ENCODE assay signal across 22 cellular contexts in the genomic region with DNA sequence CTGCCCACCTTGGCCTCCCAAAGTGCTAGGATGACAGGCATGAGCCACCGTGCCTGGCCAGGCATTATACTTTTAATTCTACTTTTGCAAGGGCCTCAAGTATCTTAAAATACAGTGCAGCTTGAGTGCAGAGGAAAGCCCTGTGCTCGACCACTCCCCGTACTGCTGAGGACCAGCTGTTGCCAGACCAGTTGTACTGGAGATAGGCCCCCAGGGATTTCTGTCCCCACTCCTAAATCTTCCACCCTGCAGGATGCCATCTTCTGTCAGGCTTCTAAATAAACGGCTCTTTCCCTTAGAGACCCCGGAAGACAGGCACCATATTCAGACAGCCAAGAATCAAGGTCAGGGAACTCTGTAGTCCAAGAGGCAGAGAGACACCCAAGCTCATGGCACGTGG.
"Had no signal": no experiment of that assay in that cellular context is flagged by ENCODE, and none has a peak within 500 bp of the region (broad histone marks: within the 10 kb centered on the region; RNA-seq: fewer than 3 reads in every experiment).

No MANE protein-coding gene starts in this region.

- H3K27ac ChIP-seq: brain microvascular endothelial cell, coronary artery, dorsolateral prefrontal cortex, gastroesophageal sphincter, right atrium auricular region, tibial nerve had no signal

- H3K4me3 ChIP-seq: coronary artery, dorsolateral prefrontal cortex, gastroesophageal sphincter, right atrium auricular region, tibial nerve had no signal

- DNase-seq: activated CD4-positive, alpha-beta T cell treated with anti-CD3 and anti-CD28 coated beads, Interleukin-2, amount 50 U/mL, for 4 hours; activated effector memory CD4-positive, alpha-beta T cell treated with anti-CD3 and anti-CD28 coated beads, Interleukin-2, amount 50 U/mL, for 16 hours; activated naive CD4-positive, alpha-beta T cell treated with anti-CD3 and anti-CD28 coated beads for 36 hours; activated T-cell treated with anti-CD3 and anti-CD28 coated beads for 4 hours; amniotic stem cell; brain microvascular endothelial cell; effector memory CD4-positive, alpha-beta T cell; erythroblast; hypothalamus; immature natural killer cell; midbrain; natural killer cell; stimulated activated CD4-positive, alpha-beta T cell treated with anti-CD3 and anti-CD28 coated beads, Interleukin-15, amount 100 ng/mL, for 24 hours; stimulated activated CD4-positive, alpha-beta T cell treated with anti-CD3 and anti-CD28 coated beads, Interleukin-2, amount 100 ng/mL, for 24 hours; stimulated activated naive CD4-positive, alpha-beta T cell treated with Interleukin-2 at 50 U/mL for 16 hours; T1000 had no signal

- ATAC-seq: activated CD4-positive, alpha-beta T cell treated with anti-CD3 and anti-CD28 coated beads for 36 hours; gastroesophageal sphincter; natural killer cell had no signal

- H3K4me1 ChIP-seq: gastroesophageal sphincter, right atrium auricular region had no signal

- H3K9me3 ChIP-seq: gastroesophageal sphincter, right atrium auricular region, tibial nerve had no signal

- H3K27me3 ChIP-seq: brain microvascular endothelial cell, dorsolateral prefrontal cortex, gastroesophageal sphincter, right atrium auricular region, tibial nerve had no signal
